In the genomic region with DNA sequence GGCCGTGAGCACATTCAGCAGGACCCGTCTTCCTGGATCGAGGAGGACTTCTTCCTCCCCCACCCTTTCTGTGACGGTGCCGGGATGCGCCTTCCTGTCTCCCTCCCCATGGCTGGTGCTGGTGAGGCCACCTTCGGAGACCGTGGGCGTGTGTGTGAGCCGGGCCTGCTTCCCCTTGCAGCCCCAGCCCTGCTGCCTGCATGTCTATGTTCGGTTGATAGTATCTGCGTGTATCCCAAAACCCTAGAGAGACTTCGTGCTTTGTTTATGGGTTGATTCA, we compare ENCODE assay signal across 24 cellular contexts. TPM values are rescaled to one million over a fixed set of nuclear protein-coding genes. Genes with fewer than 3 reads are reported as not detected.
DNase-seq lines count a peak whose midpoint lies in the region; TF ChIP-seq lines count a peak whose summit lies in the region.
"Had no signal": no experiment of that assay in that cellular context is flagged by ENCODE, and none has a peak within 500 bp of the region (broad histone marks: within the 10 kb centered on the region; RNA-seq: fewer than 3 reads in every experiment).

No MANE protein-coding gene starts in this region.

- DNase-seq in left ventricle myocardium inferior (no peak), cardiac septum (ENCODE audit: low spot score) (no peak), dermis blood vessel endothelial cell (peak; percentile 4), neural progenitor cell (ENCODE audit: low spot score) (no peak), lower leg skin (ENCODE audit: low spot score in 2 of 2) (no peak), DMS79 (lab: John Stamatoyannopoulos, UW) (no peak), T1000 (lab: John Stamatoyannopoulos, UW) (no peak)
- DNase-seq: 8988T, AML-193, C1 segment of cervical spinal cord, Calu3, GF-D8, NCI-H1092 treated with DMSO at 0.1 percent for 48 hours, NCI-H1436 treated with DMSO at 0.1 percent for 48 hours, NCI-H2029 treated with DMSO at 0.1 percent for 48 hours, NCI-H2171 treated with DMSO at 0.1 percent for 48 hours, NCI-H446, NCI-H526, OCI-M1, SHP77 had no signal

- H3K9me3 ChIP-seq in left ventricle myocardium inferior (replicated peaks), result no peaks in the 10 kb centered on the region
- no peaks in the 10 kb centered on the region for H3K9me3 ChIP-seq in neural progenitor cell (ENCODE audit: low read depth)
- H3K9me3 ChIP-seq: HAP-1 had no signal

- no peaks in the 10 kb centered on the region for H3K9me3 Mint-ChIP-seq in neural progenitor cell
- H3K9me3 Mint-ChIP-seq: CD8-positive, alpha-beta memory T cell; GM23338 had no signal

- TF ChIP-seq POLR2A in lower leg skin (IDR thresholded peaks at IDR 0.05), result no peak

- H3K27ac ChIP-seq in left ventricle myocardium inferior (replicated peaks) (peak overlapping the region; percentile 25), neural progenitor cell (no peak overlapping the region)
- H3K27ac ChIP-seq: KMS-11 had no signal

- H3K9ac ChIP-seq in neural progenitor cell, result no peak overlapping the region
- H3K9ac ChIP-seq: KMS-11 had no signal

- H3K4me1 ChIP-seq in left ventricle myocardium inferior, result no peaks in the 10 kb centered on the region
- H3K4me1 ChIP-seq in neural progenitor cell, result no peaks in the 10 kb centered on the region

- peak overlapping the region; percentile 12 for H3K4me3 ChIP-seq in left ventricle myocardium inferior
- no peak overlapping the region for H3K4me3 ChIP-seq in neural progenitor cell
- no peak overlapping the region for H3K4me3 ChIP-seq in lower leg skin (ENCODE audit: low read depth, poor library complexity, severe bottlenecking)
- H3K4me3 ChIP-seq: GM23338, HAP-1 had no signal

- peaks cover 4% of the 10 kb centered on the region for H3K4me1 Mint-ChIP-seq in neural progenitor cell
- H3K4me1 Mint-ChIP-seq: GM23338 had no signal

- intact Hi-C loops in left ventricle myocardium inferior (cut with micrococcal nuclease) (no loop called here), cardiac septum (cut with DNase I) (no loop called here), lower leg skin (cut with DNase I; ENCODE audit: low total_unique reads) (no loop called here)

- H3K36me3 ChIP-seq in left ventricle myocardium inferior, result peaks cover 39% of the 10 kb centered on the region
- H3K36me3 ChIP-seq in neural progenitor cell, result no peaks in the 10 kb centered on the region

- no peaks in the 10 kb centered on the region for H3F3A ChIP-seq in neural progenitor cell (ENCODE audit: low read depth)

- TF ChIP-seq CTCF in left ventricle myocardium inferior (IDR thresholded peaks at IDR 0.05; ENCODE audit: borderline replicate concordance), result no peak
- no peak for TF ChIP-seq CTCF in neural progenitor cell (IDR thresholded peaks at IDR 0.05)
- no peak for TF ChIP-seq CTCF in lower leg skin (IDR thresholded peaks at IDR 0.05)

- 84% methylated on average over 13 of the region's 13 CpGs for WGBS in lower leg skin, 2 donors

- no peak overlapping the region for H2AFZ ChIP-seq in neural progenitor cell (replicated peaks)
- H2AFZ ChIP-seq: GM23338 had no signal

- no peak overlapping the region for H3K4me2 ChIP-seq in neural progenitor cell
- H3K4me2 ChIP-seq: GM23338, KMS-11 had no signal

- H3K4me3 Mint-ChIP-seq in neural progenitor cell, result no peak overlapping the region
- H3K4me3 Mint-ChIP-seq: CD8-positive, alpha-beta memory T cell; GM23338 had no signal

- H3K79me2 ChIP-seq in neural progenitor cell (ENCODE audit: low read depth), result no peaks in the 10 kb centered on the region

- peaks cover 43% of the 10 kb centered on the region for H3K36me3 Mint-ChIP-seq in neural progenitor cell

- peaks cover 2% of the 10 kb centered on the region for H3K27me3 Mint-ChIP-seq in neural progenitor cell (ENCODE audit: insufficient read depth, low read depth)
- H3K27me3 Mint-ChIP-seq: CD8-positive, alpha-beta memory T cell had no signal

- H3K27me3 ChIP-seq in left ventricle myocardium inferior (ENCODE audit: low read depth) (no peaks in the 10 kb centered on the region), neural progenitor cell (no peaks in the 10 kb centered on the region)

- peak overlapping the region; percentile 17 for H3K27ac Mint-ChIP-seq in neural progenitor cell
- H3K27ac Mint-ChIP-seq: CD8-positive, alpha-beta memory T cell had no signal

- no peaks in the 10 kb centered on the region for H4K20me1 ChIP-seq in neural progenitor cell (ENCODE audit: low read depth)

RNA-seq across cellular contexts. Expression of a gene that starts 12.8 kb away (rescaled TPM):
- total RNA-seq in left ventricle myocardium inferior (1.7 TPM), cardiac septum (0.86 TPM), dermis blood vessel endothelial cell (2.9 and 4.7 TPM in 2 replicates), neural progenitor cell (ENCODE audit: low replicate concordance) (17.2 and 21.5 TPM in 2 replicates), lower leg skin (10 to 100 TPM in 2 of 4 donors, 1 to 10 TPM in 2; 7.2 to 11.9 (median 9.2) TPM)
